1 cellular context compared by ENCODE assay signal in the genomic region with DNA sequence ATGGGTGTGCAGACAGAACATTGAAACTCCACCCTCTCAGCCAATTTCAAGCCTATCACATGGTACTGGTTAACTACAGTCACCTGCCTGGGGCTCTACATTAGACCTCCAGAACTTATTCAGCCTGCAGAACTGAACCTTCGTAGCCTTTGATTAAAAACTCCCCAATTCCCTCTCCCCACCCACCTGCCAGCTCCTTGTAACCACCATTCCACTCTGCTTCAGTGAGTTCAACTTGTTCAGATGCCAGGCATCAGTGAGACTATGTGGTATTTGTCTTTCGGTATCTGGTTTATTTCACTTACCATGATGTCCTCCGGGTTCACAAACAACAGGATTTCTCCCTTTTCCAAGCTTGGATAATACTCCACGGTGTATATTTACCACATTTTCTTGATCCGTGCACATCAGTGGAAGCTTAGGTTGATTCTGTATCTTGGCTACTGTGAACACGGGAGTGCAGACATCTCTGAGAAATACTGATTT.
TF ChIP-seq lines count a peak whose summit lies in the region.

No MANE protein-coding gene starts in this region.

TF ChIP-seq in HepG2, 621 proteins besides CTCF, POLR2A, EP300 and RAD21:
- TF ChIP-seq SRF (IDR thresholded peaks at IDR 0.05; ENCODE audit: low read depth, low read length) (no peak), KLF11 (CRISPR knock-in tag; IDR thresholded peaks at IDR 0.05) (no peak), FOSL1 (CRISPR knock-in tag; IDR thresholded peaks at IDR 0.05; ENCODE audit: borderline replicate concordance) (no peak), SOX13 (IDR thresholded peaks at IDR 0.05) (no peak), SOX13 (CRISPR knock-in tag; conservative IDR thresholded peaks at IDR 0.05 in 1 of 2, IDR thresholded peaks at IDR 0.05 in 1 of 2) (no peak), DMAP1 (CRISPR knock-in tag; IDR thresholded peaks at IDR 0.05) (no peak), ETV5 (CRISPR knock-in tag; IDR thresholded peaks at IDR 0.05; ENCODE audit: borderline replicate concordance) (no peak)
- TF ChIP-seq, protein P1, sequence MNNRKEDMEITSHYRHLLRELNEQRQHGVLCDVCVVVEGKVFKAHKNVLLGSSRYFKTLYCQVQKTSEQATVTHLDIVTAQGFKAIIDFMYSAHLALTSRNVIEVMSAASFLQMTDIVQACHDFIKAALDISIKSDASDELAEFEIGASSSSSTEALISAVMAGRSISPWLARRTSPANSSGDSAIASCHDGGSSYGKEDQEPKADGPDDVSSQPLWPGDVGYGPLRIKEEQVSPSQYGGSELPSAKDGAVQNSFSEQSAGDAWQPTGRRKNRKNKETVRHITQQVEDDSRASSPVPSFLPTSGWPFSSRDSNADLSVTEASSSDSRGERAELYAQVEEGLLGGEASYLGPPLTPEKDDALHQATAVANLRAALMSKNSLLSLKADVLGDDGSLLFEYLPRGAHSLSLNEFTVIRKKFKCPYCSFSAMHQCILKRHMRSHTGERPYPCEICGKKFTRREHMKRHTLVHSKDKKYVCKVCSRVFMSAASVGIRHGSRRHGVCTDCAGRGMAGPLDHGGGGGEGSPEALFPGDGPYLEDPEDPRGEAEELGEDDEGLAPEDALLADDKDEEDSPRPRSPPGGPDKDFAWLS (CRISPR knock-in tag; IDR thresholded peaks at IDR 0.05; ENCODE audit: borderline replicate concordance) = no peak
- TF ChIP-seq, protein P2, sequence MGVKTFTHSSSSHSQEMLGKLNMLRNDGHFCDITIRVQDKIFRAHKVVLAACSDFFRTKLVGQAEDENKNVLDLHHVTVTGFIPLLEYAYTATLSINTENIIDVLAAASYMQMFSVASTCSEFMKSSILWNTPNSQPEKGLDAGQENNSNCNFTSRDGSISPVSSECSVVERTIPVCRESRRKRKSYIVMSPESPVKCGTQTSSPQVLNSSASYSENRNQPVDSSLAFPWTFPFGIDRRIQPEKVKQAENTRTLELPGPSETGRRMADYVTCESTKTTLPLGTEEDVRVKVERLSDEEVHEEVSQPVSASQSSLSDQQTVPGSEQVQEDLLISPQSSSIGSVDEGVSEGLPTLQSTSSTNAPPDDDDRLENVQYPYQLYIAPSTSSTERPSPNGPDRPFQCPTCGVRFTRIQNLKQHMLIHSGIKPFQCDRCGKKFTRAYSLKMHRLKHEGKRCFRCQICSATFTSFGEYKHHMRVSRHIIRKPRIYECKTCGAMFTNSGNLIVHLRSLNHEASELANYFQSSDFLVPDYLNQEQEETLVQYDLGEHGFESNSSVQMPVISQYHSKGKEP (CRISPR knock-in tag; IDR thresholded peaks at IDR 0.05) = no peak
